In the genomic region with DNA sequence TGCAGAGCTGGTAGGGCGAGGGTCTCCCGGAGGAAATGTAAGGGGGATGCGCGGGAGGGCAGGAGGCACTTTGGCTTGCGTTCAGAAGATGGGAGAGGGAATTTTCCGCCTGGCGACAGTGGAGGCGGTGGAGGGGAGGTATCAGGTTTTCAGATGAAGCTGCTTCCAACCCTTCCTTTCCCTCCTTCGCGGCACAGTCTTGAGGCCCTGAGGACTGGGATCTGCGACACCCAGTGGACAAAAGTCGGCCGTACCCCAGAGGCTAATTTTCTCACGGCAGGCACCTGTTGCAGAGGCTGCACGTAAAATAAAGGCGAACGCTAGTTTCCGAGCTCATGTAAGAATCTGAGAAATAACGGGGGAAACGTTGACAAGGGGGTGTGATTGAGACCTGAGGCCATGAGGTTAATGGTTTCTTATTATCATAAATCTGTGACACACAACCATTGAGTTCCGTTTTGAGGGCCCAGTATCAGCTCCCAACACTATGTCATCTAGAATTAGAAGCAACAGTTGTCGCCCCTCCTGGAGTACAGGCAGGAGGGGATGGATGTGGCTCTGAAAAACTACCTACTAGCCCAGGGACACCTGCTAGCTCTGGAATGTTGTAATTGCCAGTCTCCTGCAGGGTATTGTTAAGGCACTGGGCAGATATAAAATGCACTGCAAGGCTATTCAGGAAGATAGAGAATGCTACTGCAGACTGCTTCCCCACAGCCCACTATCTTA, we compare ENCODE assay signal across 8 cellular contexts. TPM values are rescaled to one million over a fixed set of nuclear protein-coding genes. Genes with fewer than 3 reads are reported as not detected.
A peak's percentile ranks its signal among the peaks of the same experiment; 100 is the strongest.
DNase-seq lines count a peak whose midpoint lies in the region; ATAC-seq and TF ChIP-seq lines count a peak whose summit lies in the region.

No MANE protein-coding gene starts in this region.

- peaks cover 2% of the 10 kb centered on the region for H3K27me3 Mint-ChIP-seq in activated CD4-positive, alpha-beta T cell treated with anti-CD3 and anti-CD28 coated beads, Interleukin-2, amount 10 ng/mL, durations not matched to agents 24 days and 14 days

- 8 to 28% methylated on average over 17 to 22 of the region's 22 CpGs for WGBS in lung, 2 donors

- intact Hi-C loops in activated CD4-positive, alpha-beta T cell treated with anti-CD3 and anti-CD28 coated beads, Interleukin-2, amount 10 ng/mL, durations not matched to agents 24 days and 14 days (cut with micrococcal nuclease): loop anchor here (1.0 to 5.0 kb wide), 4 partner anchors 15 to 426 kb away; a partner anchor contains a TSS

- TF ChIP-seq CTCF in 22Rv1 (IDR thresholded peaks at IDR 0.05) (peak; percentile 50), GM12873 (IDR thresholded peaks at IDR 0.05; ENCODE audit: insufficient read depth, low read depth, low read length, missing control alignments) (peak; percentile 62), lung (IDR thresholded peaks at IDR 0.05; ENCODE audit: control extremely low read depth, extremely low read depth) (peak; percentile 11)

- no peaks in the 10 kb centered on the region for H3K36me3 Mint-ChIP-seq in activated CD4-positive, alpha-beta T cell treated with anti-CD3 and anti-CD28 coated beads, Interleukin-2, amount 10 ng/mL, durations not matched to agents 24 days and 14 days (ENCODE audit: low read depth)

- H3K4me3 ChIP-seq in lung: peak overlapping the region; percentile 2

- H3K27ac ChIP-seq in 22Rv1: no peak overlapping the region
- no peak overlapping the region for H3K27ac ChIP-seq in lung (ENCODE audit: low read depth in 1 of 2, low read length in 1 of 2)

- ATAC-seq in HG03039 (IDR thresholded peaks at IDR 0.05; ENCODE audit: unreplicated experiment) (peak; percentile 47), lung (ENCODE audit: insufficient read depth, low FRiP score) (peak; percentile 63)

- H3K9me3 Mint-ChIP-seq in activated CD4-positive, alpha-beta T cell treated with anti-CD3 and anti-CD28 coated beads, Interleukin-2, amount 10 ng/mL, durations not matched to agents 24 days and 14 days: no peaks in the 10 kb centered on the region

- peak overlapping the region; percentile 47 for H3K27ac Mint-ChIP-seq in activated CD4-positive, alpha-beta T cell treated with anti-CD3 and anti-CD28 coated beads, Interleukin-2, amount 10 ng/mL, durations not matched to agents 24 days and 14 days

- DNase-seq in NCI-H2171 treated with DMSO at 0.1 percent for 48 hours (lab: John Stamatoyannopoulos, UW): peak; percentile 73
- DNase-seq in activated CD4-positive, alpha-beta T cell treated with anti-CD3 and anti-CD28 coated beads, Interleukin-2, amount 10 ng/mL, durations not matched to agents 24 days and 14 days: peak; percentile 81
- peak; percentile 65 for DNase-seq in dermis blood vessel endothelial cell
- peak; percentile 41 for DNase-seq in lung (ENCODE audit: low spot score)
- peak; percentile 11 for DNase-seq in stimulated activated CD8-positive, alpha-beta memory T cell treated with anti-CD3 and anti-CD28 coated beads, Interleukin-12 subunit alpha, Interleukin-12 subunit beta, amount 100 ng/mL, for 1 hour (ENCODE audit: low read depth)

- H3K36me3 ChIP-seq in lung (ENCODE audit: control insufficient read depth in 2 of 2, insufficient read depth in 2 of 2, low read length in 2 of 2): no peaks in the 10 kb centered on the region

- no peaks in the 10 kb centered on the region for H3K4me1 ChIP-seq in lung (ENCODE audit: control insufficient read depth in 2 of 2, insufficient read depth in 2 of 2, low read length in 2 of 2)

- H3K27me3 ChIP-seq in lung (ENCODE audit: control insufficient read depth, insufficient read depth): no peaks in the 10 kb centered on the region

- H3K4me1 Mint-ChIP-seq in activated CD4-positive, alpha-beta T cell treated with anti-CD3 and anti-CD28 coated beads, Interleukin-2, amount 10 ng/mL, durations not matched to agents 24 days and 14 days: peaks cover 18% of the 10 kb centered on the region

- H3K9me3 ChIP-seq in lung (ENCODE audit: control insufficient read depth in 2 of 2, insufficient read depth in 1 of 2, low read length in 1 of 2): no peaks in the 10 kb centered on the region

- H3K4me3 Mint-ChIP-seq in activated CD4-positive, alpha-beta T cell treated with anti-CD3 and anti-CD28 coated beads, Interleukin-2, amount 10 ng/mL, durations not matched to agents 24 days and 14 days: peak overlapping the region; percentile 88

RNA-seq across cellular contexts. Expression of a gene that starts 1.1 kb away (rescaled TPM):
- total RNA-seq in activated CD4-positive, alpha-beta T cell treated with anti-CD3 and anti-CD28 coated beads, Interleukin-2, amount 10 ng/mL, durations not matched to agents 24 days and 14 days: 0.35 and 0.69 TPM in 2 replicates
- total RNA-seq in dermis blood vessel endothelial cell (1.1 and 1.4 TPM in 2 replicates), lung (1 to 10 TPM in 1 of 2 donors, under 1 TPM in 1; 0.52 to 1.1 TPM)
- polyA plus RNA-seq in lung: under 1 TPM; 0.24 to 0.55 TPM

RNA-seq across cellular contexts. Expression of a gene that starts 37.4 kb away (rescaled TPM):
- total RNA-seq in activated CD4-positive, alpha-beta T cell treated with anti-CD3 and anti-CD28 coated beads, Interleukin-2, amount 10 ng/mL, durations not matched to agents 24 days and 14 days: 3.1 and 3.6 TPM in 2 replicates
- total RNA-seq in dermis blood vessel endothelial cell (2.3 and 4.3 TPM in 2 replicates), lung (10 to 100 TPM in 1 of 2 donors, under 1 TPM in 1; 0.86 to 12.3 TPM)
- under 1 TPM; 0.26 to 0.61 TPM for polyA plus RNA-seq in lung

RNA-seq across cellular contexts. Expression of a gene that starts 43.4 kb away (rescaled TPM):
- total RNA-seq in activated CD4-positive, alpha-beta T cell treated with anti-CD3 and anti-CD28 coated beads, Interleukin-2, amount 10 ng/mL, durations not matched to agents 24 days and 14 days: 4.2 and 4.3 TPM in 2 replicates
- total RNA-seq in dermis blood vessel endothelial cell (5.3 and 10.7 TPM in 2 replicates), lung (10 to 100 TPM in 1 of 2 donors, 1 to 10 TPM in 1; 6.2 to 29.4 TPM)
- polyA plus RNA-seq in lung: 1 to 10 TPM; 4.8 to 5.7 TPM

RNA-seq across cellular contexts. Expression of a gene that starts 52.9 kb away (rescaled TPM):
- total RNA-seq in activated CD4-positive, alpha-beta T cell treated with anti-CD3 and anti-CD28 coated beads, Interleukin-2, amount 10 ng/mL, durations not matched to agents 24 days and 14 days: 10.1 and 10.7 TPM in 2 replicates
- total RNA-seq in dermis blood vessel endothelial cell (27.4 and 32.7 TPM in 2 replicates), lung (10 to 100 TPM; 15.1 to 30.5 TPM)
- 1 to 10 TPM; 7.5 to 8.6 TPM for polyA plus RNA-seq in lung

Comparison
In these comparisons a context has a peak if more than half of its experiments do, and no peak if none do; other contexts are left out.
1. CTCF ChIP-seq: peak in every context shown above with its lines; median percentile 62 in GM12873; 50 in 22Rv1; 11 in lung.
2. DNase-seq: peak in every context shown above with its lines; median percentile 81 in activated CD4-positive, alpha-beta T cell treated with anti-CD3 and anti-CD28 coated beads, Interleukin-2, amount 10 ng/mL, durations not matched to agents 24 days and 14 days; 73 in NCI-H2171 treated with DMSO at 0.1 percent for 48 hours; 65 in dermis blood vessel endothelial cell; 41 in lung; 11 in stimulated activated CD8-positive, alpha-beta memory T cell treated with anti-CD3 and anti-CD28 coated beads, Interleukin-12 subunit alpha, Interleukin-12 subunit beta, amount 100 ng/mL, for 1 hour.